Comparison of ENCODE assay signal across 1 cellular context in genomic region chr1:246155923-246156322, GRCh38.
TF ChIP-seq lines count a peak whose summit lies in the region.

No MANE protein-coding gene starts in this region.

TF ChIP-seq in K562, 482 proteins besides CTCF, POLR2A, EP300 and RAD21 (continued from another document):
- no peak for TF ChIP-seq STAT5A (IDR thresholded peaks at IDR 0.05; ENCODE audit: borderline replicate concordance, low read length)
